ENCODE assay signal across 1 cellular context in genomic region chr2:20677301-20678176, GRCh38.
TF ChIP-seq lines count a peak whose summit lies in the region.

No MANE protein-coding gene starts in this region.

TF ChIP-seq in GM23338, 12 proteins besides CTCF, POLR2A, EP300 and RAD21 (continued from another document):
- no peak for TF ChIP-seq ZNF462 (CRISPR knock-in tag; IDR thresholded peaks at IDR 0.05)
- TF ChIP-seq JUNB (IDR thresholded peaks at IDR 0.05; ENCODE audit: unreplicated experiment): no peak
- no peak for TF ChIP-seq ZNF331 (CRISPR knock-in tag; IDR thresholded peaks at IDR 0.05; ENCODE audit: low read depth)
- no peak for TF ChIP-seq ZNF114 (CRISPR knock-in tag; IDR thresholded peaks at IDR 0.05)
